Comparison of ENCODE assay signal across 21 cellular contexts in the genomic region with DNA sequence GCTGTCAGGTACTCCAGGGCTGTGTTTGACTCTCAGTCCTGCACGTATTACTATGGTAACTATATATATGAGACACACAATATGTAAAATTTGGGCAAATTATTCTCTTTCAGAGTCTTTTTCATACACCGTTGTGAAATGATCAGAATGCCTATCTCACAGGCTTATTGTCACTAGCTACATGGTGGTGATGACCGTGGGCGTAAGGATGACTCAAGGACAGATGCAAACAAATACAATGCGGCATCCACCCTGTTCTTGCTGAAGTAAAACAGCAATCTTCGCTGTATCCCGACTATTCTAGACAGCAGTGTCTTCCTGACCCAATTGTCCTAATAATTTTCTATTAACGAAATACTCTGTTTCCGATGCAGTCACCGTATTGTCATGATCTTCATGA.
DNase-seq lines count a peak whose midpoint lies in the region; ATAC-seq, FAIRE-seq and TF ChIP-seq lines count a peak whose summit lies in the region.
"Had no signal": no experiment of that assay in that cellular context is flagged by ENCODE, and none has a peak within 500 bp of the region (broad histone marks: within the 10 kb centered on the region; RNA-seq: fewer than 3 reads in every experiment).

No MANE protein-coding gene starts in this region.

- no peak overlapping the region for H3K56ac ChIP-seq in H1 (replicated peaks; ENCODE audit: insufficient read length, low read depth, low read length)

- H3K4ac ChIP-seq in H1 (replicated peaks; ENCODE audit: insufficient read length, low read depth, low read length) = no peak overlapping the region

- no peak overlapping the region for H4K8ac ChIP-seq in H1 (ENCODE audit: extremely low read depth, insufficient read depth, low read length)

- H2AK5ac ChIP-seq in H1 (ENCODE audit: low read depth, low read length) = no peak overlapping the region; the same call in 1 of the 2 replicates

- H3K27me3 ChIP-seq in right atrium auricular region (no peaks in the 10 kb centered on the region), HUES64 (ENCODE audit: insufficient read depth, low read length) (no peaks in the 10 kb centered on the region), H1 (replicated peaks in 1 of 4; ENCODE audit: control insufficient read depth in 3 of 4, extremely low read depth in 1 of 4, insufficient read depth in 3 of 4, low read length in 3 of 4) (no peaks in the 10 kb centered on the region)
- H3K27me3 ChIP-seq: SJCRH30 had no signal

- H4K20me1 ChIP-seq in H1 (replicated peaks in 1 of 2; ENCODE audit: control insufficient read depth in 1 of 2, insufficient read depth in 2 of 2, low read length in 2 of 2) = no peaks in the 10 kb centered on the region

- no peaks in the 10 kb centered on the region for H3K9me3 ChIP-seq in right atrium auricular region
- H3K9me3 ChIP-seq in HUES64 (ENCODE audit: insufficient read depth, low read depth, low read length) = no peaks in the 10 kb centered on the region
- H3K9me3 ChIP-seq in H1 (ENCODE audit: insufficient read depth in 2 of 2, low read depth in 1 of 2, low read length in 1 of 2) = no peaks in the 10 kb centered on the region
- H3K9me3 ChIP-seq: HAP-1, SJCRH30 had no signal

- H3K23ac ChIP-seq in H1 (ENCODE audit: insufficient read length) = no peak overlapping the region

- TF ChIP-seq CTCF in right atrium auricular region (IDR thresholded peaks at IDR 0.05) (no peak), H1 (IDR thresholded peaks at IDR 0.05; ENCODE audit: control extremely low read depth in 1 of 3, insufficient read depth in 1 of 3, low read depth in 1 of 3, low read length in 3 of 3) (no peak)

- CTCF ChIA-PET in H1 (lab: Charles Lee; ENCODE audit: partially characterized antibody) = interaction anchor here (1.0 to 1.2 kb wide), 2 partner anchors 8 to 205 kb away, joined by 3 to 5 read pairs; no protein-coding TSS in a partner anchor

- intact Hi-C loops in left cardiac atrium (cut with DNase I) = no loop called here

- H3K18ac ChIP-seq in H1 (ENCODE audit: extremely low read depth, low read length) = peak overlapping the region; percentile 9; the same call in 1 of the 2 replicates

- ATAC-seq in left cardiac atrium (no peak), GM21786 (IDR thresholded peaks at IDR 0.05; ENCODE audit: unreplicated experiment) (no peak)
- ATAC-seq: Panc1 had no signal

- WGBS in HUES64 = 87% methylated on average over 9 of the region's 10 CpGs
- 85% methylated on average over 10 of the region's 10 CpGs; no CpG with 5 or more reads in 1 of the 2 experiments for WGBS in H1 (ENCODE audit: extremely low coverage in 1 of 2, insufficient coverage in 1 of 2, insufficient read length in 1 of 2, insufficient replicate concordance in 2 of 2, low coverage in 1 of 2, low lambda C conversion rate in 2 of 2, missing lambda C conversion rate in 1 of 2), 2 experiments

- H3K4me1 ChIP-seq in right atrium auricular region (peaks cover 0 to 7% of the 10 kb centered on the region in 2 donors), HUES64 (ENCODE audit: insufficient read depth, low read length) (peaks cover 35% of the 10 kb centered on the region), H1 (replicated peaks in 1 of 4; ENCODE audit: control insufficient read depth in 3 of 4, insufficient read depth in 4 of 4, low read length in 3 of 4) (peaks cover 9 to 30% (median 21%) of the 10 kb centered on the region in 4 experiments)
- H3K4me1 ChIP-seq: SJCRH30 had no signal

- in situ Hi-C loops in KBM-7 (cut with MboI; ENCODE audit: low pct_unique_long_range_greater_than_20kb, low sequenced_read_pairs) = no loop called here

- peak overlapping the region; percentile 10 for H2BK120ac ChIP-seq in H1 (replicated peaks; ENCODE audit: low read depth, low read length)

- no peak overlapping the region for H2AFZ ChIP-seq in H1 (ENCODE audit: low read length)

- no peaks in the 10 kb centered on the region for H3K36me3 ChIP-seq in right atrium auricular region
- no peaks in the 10 kb centered on the region for H3K36me3 ChIP-seq in HUES64 (ENCODE audit: insufficient read depth, low read length)
- H3K36me3 ChIP-seq in H1 (ENCODE audit: control insufficient read depth in 2 of 4, insufficient read depth in 4 of 4, low read length in 3 of 4) = no peaks in the 10 kb centered on the region
- H3K36me3 ChIP-seq: HAP-1, SJCRH30 had no signal

- no peak overlapping the region for H4K5ac ChIP-seq in H1 (ENCODE audit: insufficient read length, low read depth, low read length)

- no peak overlapping the region for H2BK20ac ChIP-seq in H1 (ENCODE audit: low read length)

- H4K91ac ChIP-seq in H1 (replicated peaks; ENCODE audit: insufficient read length, low read length) = no peak overlapping the region

- H2BK5ac ChIP-seq in H1 (ENCODE audit: low read depth, low read length) = no peak overlapping the region

- H2BK12ac ChIP-seq in H1 (ENCODE audit: low read depth, low read length) = no peak overlapping the region

- H3K4me2 ChIP-seq in H1 (ENCODE audit: insufficient read depth in 1 of 2, low read depth in 2 of 2, low read length in 2 of 2) = no peak overlapping the region

- H3K9ac ChIP-seq in HUES64 (ENCODE audit: low read depth, low read length) (no peak overlapping the region), H1 (replicated peaks in 1 of 4; ENCODE audit: extremely low read depth in 1 of 4, low read depth in 3 of 4, low read length in 3 of 4) (no peak overlapping the region)

- TF ChIP-seq EP300 in H1 (IDR thresholded peaks at IDR 0.05; ENCODE audit: borderline replicate concordance in 1 of 2, low read depth in 2 of 2, low read length in 2 of 2) = no peak

- no peak overlapping the region for H3K27ac ChIP-seq in right atrium auricular region
- peak overlapping the region; percentile 84; the same call in 1 of the 2 replicates for H3K27ac ChIP-seq in HUES64 (ENCODE audit: low read depth, low read length)
- H3K27ac ChIP-seq in H1 (ENCODE audit: low read depth, low read length) = no peak overlapping the region
- H3K27ac ChIP-seq: C4-2B, HL-60, SJCRH30 had no signal

- no peaks in the 10 kb centered on the region for H3K23me2 ChIP-seq in H1 (ENCODE audit: low read depth, low read length)

- POLR2A ChIA-PET in H1 (lab: Charles Lee; ENCODE audit: partially characterized antibody) = no interaction called here

- no peaks in the 10 kb centered on the region for H3K79me2 ChIP-seq in H1 (ENCODE audit: control insufficient read depth in 1 of 2, insufficient read depth in 2 of 2, low read length in 2 of 2)

- no peak overlapping the region for H3K14ac ChIP-seq in H1 (ENCODE audit: insufficient read length)

- H2BK15ac ChIP-seq in H1 (ENCODE audit: low read length) = no peak overlapping the region

- DNase-seq in right atrium auricular region (ENCODE audit: low spot score) (peak; percentile 36), left cardiac atrium (no peak), CD1c-positive myeloid dendritic cell (ENCODE audit: extremely low spot score) (peak; percentile 15), H1 (ENCODE audit: low read depth in 1 of 2, low spot score in 2 of 2) (no peak), KBM-7 (no peak), A172 (ENCODE audit: low spot score) (no peak)
- DNase-seq: EL, Karpas-422, NCI-H1417, NCI-H1694 treated with DMSO at 0.1 percent for 48 hours, NCI-H2081 treated with DMSO at 0.1 percent for 48 hours, NCI-H2171 treated with DMSO at 0.1 percent for 48 hours, NCI-H524 treated with DMSO at 0.1 percent for 48 hours, NCI-H82, SJCRH30 had no signal

- no peak for TF ChIP-seq POLR2A in H1 (IDR thresholded peaks at IDR 0.05; ENCODE audit: control extremely low read depth in 1 of 2, low read depth in 2 of 2, low read length in 2 of 2)

- no peak for TF ChIP-seq RAD21 in H1 (IDR thresholded peaks at IDR 0.05 in 1 of 2, conservative IDR thresholded peaks at IDR 0.05 in 1 of 2; ENCODE audit: low read depth in 2 of 2, low read length in 2 of 2)

- no peaks in the 10 kb centered on the region for H3K79me1 ChIP-seq in H1 (ENCODE audit: low read depth, low read length)

- no peak overlapping the region for H3K4me3 ChIP-seq in right atrium auricular region
- H3K4me3 ChIP-seq in HUES64 (ENCODE audit: low read length) = no peak overlapping the region
- no peak overlapping the region for H3K4me3 ChIP-seq in H1 (ENCODE audit: extremely low read depth in 1 of 4, insufficient read depth in 2 of 4, low read depth in 3 of 4, low read length in 4 of 4)
- H3K4me3 ChIP-seq: HAP-1, SJCRH30 had no signal

- no peak for FAIRE-seq in H1 (lab: Jason Lieb, UNC)

TF ChIP-seq in H1, 55 proteins besides CTCF, POLR2A, EP300 and RAD21:
- TF ChIP-seq KDM4A (IDR thresholded peaks at IDR 0.05; ENCODE audit: low read depth, low read length, severe bottlenecking) = no peak
- no peak for TF ChIP-seq TAF1 (IDR thresholded peaks at IDR 0.05; ENCODE audit: low read depth, low read length)
- TF ChIP-seq TCF12 (IDR thresholded peaks at IDR 0.05; ENCODE audit: low read depth, low read length) = no peak
- no peak for TF ChIP-seq ASH2L (IDR thresholded peaks at IDR 0.05; ENCODE audit: low read length)
- no peak for TF ChIP-seq SAP30 (IDR thresholded peaks at IDR 0.05; ENCODE audit: insufficient read depth, insufficient replicate concordance, low read length)
- TF ChIP-seq GABPA (IDR thresholded peaks at IDR 0.05; ENCODE audit: borderline replicate concordance, insufficient read depth, low read length) = no peak

Comparison
In these comparisons a context has a peak if more than half of its experiments do, and no peak if none do; other contexts are left out.
1. DNase-seq: peak in right atrium auricular region (single experiment) and CD1c-positive myeloid dendritic cell (single experiment); none in left cardiac atrium (single experiment), H1 (0 of 2), KBM-7 (single experiment) and A172 (single experiment).